In the genomic region with DNA sequence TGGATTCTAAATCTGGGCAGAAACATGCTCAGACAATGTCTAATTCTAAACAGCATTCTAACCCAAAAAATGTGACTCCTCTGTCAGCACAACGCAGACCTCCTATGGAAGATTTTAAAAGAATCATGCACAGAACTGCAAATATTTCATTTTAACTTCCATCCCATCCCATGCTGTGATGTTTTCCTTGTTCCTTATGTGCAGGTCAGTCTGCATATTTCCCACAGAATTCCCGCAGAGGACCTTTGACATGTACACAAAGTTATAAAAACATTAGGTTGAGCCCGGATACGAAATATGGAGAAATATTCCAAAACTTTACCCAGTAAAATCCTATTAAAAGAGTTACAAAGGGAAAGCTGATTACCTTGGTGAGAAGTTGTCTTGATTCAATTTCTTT, we compare ENCODE assay signal across 22 cellular contexts.
"Had no signal": no experiment of that assay in that cellular context is flagged by ENCODE, and none has a peak within 500 bp of the region (broad histone marks: within the 10 kb centered on the region; RNA-seq: fewer than 3 reads in every experiment).

No MANE protein-coding gene starts in this region.

- H3K4me3 Mint-ChIP-seq: activated CD4-positive, alpha-beta T cell treated with anti-CD3 and anti-CD28 coated beads, Interleukin-2, amount 10 ng/mL, durations not matched to agents 24 days and 14 days; activated naive CD4-positive, alpha-beta T cell treated with anti-CD3 and anti-CD28 coated beads, Interleukin-2, amount 10 ng/mL, durations not matched to agents 7 days and 5 days; activated naive CD8-positive, alpha-beta T cell treated with anti-CD3 and anti-CD28 coated beads for 36 hours; activated T-cell treated with anti-CD3 and anti-CD28 coated beads, Interleukin-2, amount 50 U/mL, for 4 hours; brain; T-helper 17 cell; WTC11 had no signal

- DNase-seq: activated CD4-positive, alpha-beta T cell treated with anti-CD3 and anti-CD28 coated beads, Interleukin-2, amount 10 ng/mL, durations not matched to agents 24 days and 14 days; activated CD4-positive, alpha-beta T cell treated with anti-CD3 and anti-CD28 coated beads, Interleukin-2, amount 50 U/mL, for 48 hours; activated CD4-positive, CD25-positive, alpha-beta regulatory T cell treated with anti-CD3 and anti-CD28 coated beads, Interleukin-2, amount 50 U/mL, for 72 hours; activated effector memory CD4-positive, alpha-beta T cell treated with anti-CD3 and anti-CD28 coated beads, Interleukin-2, amount 50 U/mL, for 16 hours; activated naive CD4-positive, alpha-beta T cell treated with anti-CD3 and anti-CD28 coated beads, Interleukin-2, amount 10 ng/mL, durations not matched to agents 7 days and 5 days; activated naive CD8-positive, alpha-beta T cell treated with anti-CD3 and anti-CD28 coated beads for 36 hours; activated T-cell treated with anti-CD3 and anti-CD28 coated beads, Interleukin-2, amount 50 U/mL, for 4 hours; Karpas-422; MM.1S; NCI-H1105; NCI-H1436 treated with DMSO at 0.1 percent for 48 hours; NCI-H187; NCI-H2081; NCI-H446; NCI-H524; PC-3; SHP77 treated with DMSO at 0.1 percent for 48 hours; T-helper 17 cell; T-helper 9 cell had no signal

- H3K27me3 Mint-ChIP-seq: activated CD4-positive, alpha-beta T cell treated with anti-CD3 and anti-CD28 coated beads, Interleukin-2, amount 10 ng/mL, durations not matched to agents 24 days and 14 days; activated naive CD4-positive, alpha-beta T cell treated with anti-CD3 and anti-CD28 coated beads, Interleukin-2, amount 10 ng/mL, durations not matched to agents 7 days and 5 days; activated naive CD8-positive, alpha-beta T cell treated with anti-CD3 and anti-CD28 coated beads for 36 hours; brain; T-helper 17 cell had no signal

- ATAC-seq: activated T-cell treated with anti-CD3 and anti-CD28 coated beads, Interleukin-2, amount 50 U/mL, for 4 hours; K562; PC-3; T-helper 17 cell; WTC11 had no signal

- H3K4me3 ChIP-seq: K562 had no signal

- H3K27ac Mint-ChIP-seq: activated CD4-positive, alpha-beta T cell treated with anti-CD3 and anti-CD28 coated beads, Interleukin-2, amount 10 ng/mL, durations not matched to agents 24 days and 14 days; activated naive CD4-positive, alpha-beta T cell treated with anti-CD3 and anti-CD28 coated beads, Interleukin-2, amount 10 ng/mL, durations not matched to agents 7 days and 5 days; activated naive CD8-positive, alpha-beta T cell treated with anti-CD3 and anti-CD28 coated beads for 36 hours; brain; T-helper 17 cell; WTC11 had no signal

- H3K4me1 Mint-ChIP-seq: activated CD4-positive, alpha-beta T cell treated with anti-CD3 and anti-CD28 coated beads, Interleukin-2, amount 10 ng/mL, durations not matched to agents 24 days and 14 days; activated naive CD4-positive, alpha-beta T cell treated with anti-CD3 and anti-CD28 coated beads, Interleukin-2, amount 10 ng/mL, durations not matched to agents 7 days and 5 days; activated naive CD8-positive, alpha-beta T cell treated with anti-CD3 and anti-CD28 coated beads for 36 hours; brain; T-helper 17 cell had no signal

- H3K9me3 Mint-ChIP-seq: activated CD4-positive, alpha-beta T cell treated with anti-CD3 and anti-CD28 coated beads, Interleukin-2, amount 10 ng/mL, durations not matched to agents 24 days and 14 days; activated naive CD4-positive, alpha-beta T cell treated with anti-CD3 and anti-CD28 coated beads, Interleukin-2, amount 10 ng/mL, durations not matched to agents 7 days and 5 days; activated naive CD8-positive, alpha-beta T cell treated with anti-CD3 and anti-CD28 coated beads for 36 hours; WTC11 had no signal

- H3K36me3 Mint-ChIP-seq: activated naive CD4-positive, alpha-beta T cell treated with anti-CD3 and anti-CD28 coated beads, Interleukin-2, amount 10 ng/mL, durations not matched to agents 7 days and 5 days; activated naive CD8-positive, alpha-beta T cell treated with anti-CD3 and anti-CD28 coated beads for 36 hours; brain; WTC11 had no signal
